ENCODE assay signal across 8 cellular contexts in genomic region chr9:128249914-128250838, GRCh38. TPM values are rescaled to one million over a fixed set of nuclear protein-coding genes. Genes with fewer than 3 reads are reported as not detected.
DNase-seq lines count a peak whose midpoint lies in the region; ATAC-seq and TF ChIP-seq lines count a peak whose summit lies in the region.

No MANE protein-coding gene starts in this region.

- DNase-seq in NCI-H460 (ENCODE audit: extremely low read depth, low read depth): peak; percentile 80
- DNase-seq in activated CD8-positive, alpha-beta memory T cell treated with anti-CD3 and anti-CD28 coated beads, Interleukin-2, amount 50 U/mL, for 24 hours (ENCODE audit: extremely low read depth): peak; percentile 92
- DNase-seq in endodermal cell: peak; percentile 99
- peak; percentile 86 to 94 for DNase-seq in mesothelial cell of epicardium (ENCODE audit: low spot score in 2 of 2, unreplicated experiment in 2 of 2)
- peak; percentile 100 for DNase-seq in stimulated activated CD8-positive, alpha-beta memory T cell treated with anti-CD3 and anti-CD28 coated beads, Interleukin-4, amount 100 ng/mL, for 48 hours
- no peak for DNase-seq in KBM-7

- H3K27me3 Mint-ChIP-seq in endodermal cell (ENCODE audit: insufficient read depth): peaks cover 28% of the 10 kb centered on the region
- H3K27me3 Mint-ChIP-seq in mesothelial cell of epicardium (ENCODE audit: low read depth): no peaks in the 10 kb centered on the region

- no peaks in the 10 kb centered on the region for H3K4me1 ChIP-seq in endodermal cell (ENCODE audit: control insufficient read depth, insufficient read depth, low read length)

- in situ Hi-C loops in KBM-7 (cut with MboI; ENCODE audit: low pct_unique_long_range_greater_than_20kb, low sequenced_read_pairs): no loop called here

- WGBS in endodermal cell (ENCODE audit: insufficient coverage in 1 of 2, insufficient read length in 1 of 2), 2 experiments: 82 to 84% methylated on average over 57 to 81 of the region's 81 CpGs

- H3K36me3 ChIP-seq in endodermal cell (ENCODE audit: control insufficient read depth, insufficient read depth, low read length): peaks cover 5% of the 10 kb centered on the region

- H3K9me3 Mint-ChIP-seq in endodermal cell (no peaks in the 10 kb centered on the region), mesothelial cell of epicardium (no peaks in the 10 kb centered on the region)

- H3K4me1 Mint-ChIP-seq in endodermal cell (peaks cover 11% of the 10 kb centered on the region), mesothelial cell of epicardium (peaks cover 21% of the 10 kb centered on the region)

- no peak overlapping the region for H3K4me3 ChIP-seq in endodermal cell (ENCODE audit: low read length)

- H3K27ac ChIP-seq in endodermal cell (ENCODE audit: low read depth, low read length): no peak overlapping the region

- no peaks in the 10 kb centered on the region for H3K27me3 ChIP-seq in endodermal cell (ENCODE audit: control insufficient read depth, insufficient read depth, low read length, poor library complexity, severe bottlenecking)

- ATAC-seq in GM18502 (IDR thresholded peaks at IDR 0.05; ENCODE audit: poor library complexity, unreplicated experiment) (peak; percentile 87), HG02678 (IDR thresholded peaks at IDR 0.05; ENCODE audit: unreplicated experiment) (peak; percentile 78)

- TF ChIP-seq CTCF in endodermal cell (conservative IDR thresholded peaks at IDR 0.05) (no peak), mesothelial cell of epicardium (IDR thresholded peaks at IDR 0.05; ENCODE audit: unreplicated experiment) (no peak)

- H3K9me3 ChIP-seq in endodermal cell (ENCODE audit: control insufficient read depth, low read length): no peaks in the 10 kb centered on the region

- H3K9ac ChIP-seq in endodermal cell (ENCODE audit: extremely low read depth, low read length, poor library complexity, severe bottlenecking): no peak overlapping the region

- H3K36me3 Mint-ChIP-seq in endodermal cell (ENCODE audit: low read depth) (peaks cover 6% of the 10 kb centered on the region), mesothelial cell of epicardium (peaks cover 8% of the 10 kb centered on the region)

- H3K27ac Mint-ChIP-seq in endodermal cell (peak overlapping the region; percentile 52), mesothelial cell of epicardium (peak overlapping the region; percentile 39)

- peak overlapping the region; percentile 60 for H3K4me3 Mint-ChIP-seq in endodermal cell
- peak overlapping the region; percentile 64 for H3K4me3 Mint-ChIP-seq in mesothelial cell of epicardium

RNA-seq across cellular contexts. Expression of gene GOLGA2, which starts 25.6 kb away (rescaled TPM):
- total RNA-seq in NCI-H460 (2014; rRNA removed; shearing (Covaris generic)): 47.4 and 65.4 TPM in 2 replicates
- polyA plus RNA-seq in NCI-H460 (2014; cell fraction: nucleus; rRNA removed): 62.8 and 139 TPM in 2 replicates
- total RNA-seq in endodermal cell (100 to 1,000 TPM in 1 of 2 donors, 10 to 100 TPM in 1; 91.9 to 101 TPM), mesothelial cell of epicardium (177 to 195 TPM (median 186 TPM) in 3 replicates)
- polyA plus RNA-seq in endodermal cell (2013, experiment 1 of 2): 50.7 TPM
- polyA plus RNA-seq in endodermal cell (2013, experiment 2 of 2): 43.8 TPM

RNA-seq across cellular contexts. Expression of gene SWI5, which starts 25.9 kb away (rescaled TPM):
- total RNA-seq in NCI-H460 (2014; rRNA removed; shearing (Covaris generic)): 48.0 and 54.0 TPM in 2 replicates
- 33.4 and 60.4 TPM in 2 replicates for polyA plus RNA-seq in NCI-H460 (2014; cell fraction: nucleus; rRNA removed)
- total RNA-seq in endodermal cell: 10 to 100 TPM; 33.4 to 46.9 TPM
- 27.5 TPM for polyA plus RNA-seq in endodermal cell (2013, experiment 1 of 2)
- 28.4 TPM for polyA plus RNA-seq in endodermal cell (2013, experiment 2 of 2)
- 24.1 to 26.0 TPM (median 24.3 TPM) in 3 replicates for total RNA-seq in mesothelial cell of epicardium

RNA-seq across cellular contexts. Expression of gene DNM1, which starts 47.0 kb away (rescaled TPM):
- total RNA-seq in NCI-H460 (2014; rRNA removed; shearing (Covaris generic)): 1.0 and 1.2 TPM in 2 replicates
- 3.8 and 6.9 TPM in 2 replicates for polyA plus RNA-seq in NCI-H460 (2014; cell fraction: nucleus; rRNA removed)
- total RNA-seq in endodermal cell (100 to 1,000 TPM in 1 of 2 donors, 10 to 100 TPM in 1; 55.8 to 147 TPM), mesothelial cell of epicardium (86.8 to 98.6 TPM (median 89.2 TPM) in 3 replicates)
- 78.9 TPM for polyA plus RNA-seq in endodermal cell (2013, experiment 1 of 2)
- 83.8 TPM for polyA plus RNA-seq in endodermal cell (2013, experiment 2 of 2)

RNA-seq across cellular contexts. Expression of gene CIZ1, which starts 58.8 kb away (rescaled TPM):
- 51.0 and 56.6 TPM in 2 replicates for total RNA-seq in NCI-H460 (2014; rRNA removed; shearing (Covaris generic))
- 80.2 and 91.2 TPM in 2 replicates for polyA plus RNA-seq in NCI-H460 (2014; cell fraction: nucleus; rRNA removed)
- 100 to 1,000 TPM; 115 to 117 TPM for total RNA-seq in endodermal cell
- polyA plus RNA-seq in endodermal cell (2013, experiment 1 of 2): 123 TPM
- 111 TPM for polyA plus RNA-seq in endodermal cell (2013, experiment 2 of 2)
- 152 to 157 TPM (median 155 TPM) in 3 replicates for total RNA-seq in mesothelial cell of epicardium

Comparison
In these comparisons a context has a peak if more than half of its experiments do, and no peak if none do; other contexts are left out.
1. RNA of gene DNM1, which starts 47.0 kb away (total RNA-seq): 55.8 to 147 TPM in endodermal cell and 86.8 to 98.6 TPM in mesothelial cell of epicardium; 1.0 to 1.2 TPM in NCI-H460; every median in the first group is over 10 times any median in the second.